Comparison of ENCODE assay signal across 8 cellular contexts in the genomic region with DNA sequence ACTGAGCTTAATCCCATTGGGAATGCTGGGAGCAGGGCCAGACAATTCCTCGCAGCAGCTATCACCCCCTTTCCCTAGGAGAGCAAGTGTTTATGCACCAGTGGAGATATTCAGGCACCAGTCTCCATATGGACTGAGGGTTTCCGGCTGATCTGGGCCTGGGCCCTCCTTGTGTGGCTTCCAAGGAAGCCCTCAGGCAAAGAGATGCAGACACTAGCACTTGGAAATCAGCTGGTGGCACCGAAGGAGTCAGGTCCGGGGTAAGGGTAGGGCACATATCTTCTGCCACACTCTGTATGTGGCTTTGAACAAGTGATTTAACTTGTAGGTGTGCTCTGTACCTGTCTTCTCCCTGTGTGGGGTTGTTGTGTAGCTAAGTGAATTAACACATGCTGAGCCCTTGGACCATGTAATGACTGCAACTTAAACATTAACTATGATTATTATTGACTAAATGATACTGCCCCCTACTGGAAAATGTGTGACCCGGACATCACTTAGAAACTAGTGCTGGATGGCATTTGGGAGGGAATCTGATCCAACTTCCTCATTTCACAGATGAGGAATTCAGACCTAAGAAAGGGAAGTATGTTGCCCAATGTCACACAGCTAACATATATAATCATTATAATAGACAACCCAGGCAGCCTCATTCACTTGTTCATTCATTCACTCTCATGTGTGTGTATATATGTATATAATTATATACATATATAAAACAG. TPM values are rescaled to one million over a fixed set of nuclear protein-coding genes. Genes with fewer than 3 reads are reported as not detected.
DNase-seq lines count a peak whose midpoint lies in the region; ATAC-seq and TF ChIP-seq lines count a peak whose summit lies in the region.

No MANE protein-coding gene starts in this region.

- intact Hi-C loops in PC-9 (cut with micrococcal nuclease; ENCODE audit: unreplicated experiment) = no loop called here

- H3K36me3 ChIP-seq in PC-9 (ENCODE audit: low read depth) = no peaks in the 10 kb centered on the region
- no peaks in the 10 kb centered on the region for H3K36me3 ChIP-seq in endodermal cell (ENCODE audit: control insufficient read depth, insufficient read depth, low read length)
- no peaks in the 10 kb centered on the region for H3K36me3 ChIP-seq in muscle layer of colon (ENCODE audit: insufficient read depth, low read length)

- H4K20me1 ChIP-seq in PC-9 (ENCODE audit: insufficient read depth) = no peaks in the 10 kb centered on the region

- no TSS peak for BruUV-seq in PC-9 (replicated peaks; lab: Mats Ljungman, UMichigan)

- H3K27me3 ChIP-seq in PC-9 (ENCODE audit: insufficient read depth, low read depth) (no peaks in the 10 kb centered on the region), endodermal cell (ENCODE audit: control insufficient read depth, insufficient read depth, low read length, poor library complexity, severe bottlenecking) (no peaks in the 10 kb centered on the region), muscle layer of colon (ENCODE audit: control insufficient read depth in 1 of 2, insufficient read depth in 2 of 2, low read length in 2 of 2) (no peaks in the 10 kb centered on the region)

- H3K27ac ChIP-seq in PC-9 = no peak overlapping the region
- no peak overlapping the region for H3K27ac ChIP-seq in endodermal cell (ENCODE audit: low read depth, low read length)
- peak overlapping the region; percentile 74 for H3K27ac ChIP-seq in muscle layer of colon (ENCODE audit: low read depth, low read length)

- no peaks in the 10 kb centered on the region for H3K36me3 Mint-ChIP-seq in endodermal cell (ENCODE audit: low read depth)

- WGBS in endodermal cell (ENCODE audit: insufficient coverage in 1 of 2, insufficient read length in 1 of 2), 2 experiments = 68 to 74% methylated on average over 4 to 5 of the region's 5 CpGs

- H3K9me2 ChIP-seq in PC-9 (ENCODE audit: insufficient read depth) = no peaks in the 10 kb centered on the region; the same call in 1 of the 2 replicates

- no peaks in the 10 kb centered on the region for H3K9me3 Mint-ChIP-seq in endodermal cell

- H3K4me3 Mint-ChIP-seq in endodermal cell = no peak overlapping the region

- H3K27me3 Mint-ChIP-seq in endodermal cell (ENCODE audit: insufficient read depth) = no peaks in the 10 kb centered on the region

- CTCF ChIA-PET in PC-9 (lab: Charles Lee) = interaction anchor here (0.6 to 1.2 kb wide), 4 partner anchors 13 to 127 kb away, joined by 3 to 6 read pairs (median 4); no protein-coding TSS in a partner anchor

- TF ChIP-seq CTCF in PC-9 (conservative IDR thresholded peaks at IDR 0.05) (peak; percentile 81), endodermal cell (conservative IDR thresholded peaks at IDR 0.05) (peak; percentile 88)

- H3K4me1 Mint-ChIP-seq in endodermal cell = peaks cover 39% of the 10 kb centered on the region

- H3K9me3 ChIP-seq in PC-9 (ENCODE audit: insufficient read depth, low read depth) = no peaks in the 10 kb centered on the region
- H3K9me3 ChIP-seq in endodermal cell (ENCODE audit: control insufficient read depth, low read length) = no peaks in the 10 kb centered on the region
- H3K9me3 ChIP-seq in muscle layer of colon (ENCODE audit: low read length) = no peaks in the 10 kb centered on the region

- H3K27ac Mint-ChIP-seq in endodermal cell = peak overlapping the region; percentile 87

- POLR2A ChIA-PET in PC-9 (lab: Charles Lee; ENCODE audit: unreplicated experiment) = interaction anchor here (0.6 kb wide), 1 partner anchor 16 kb away, joined by 3 read pairs; no protein-coding TSS in a partner anchor

- no peak overlapping the region for H3K9ac ChIP-seq in endodermal cell (ENCODE audit: extremely low read depth, low read length, poor library complexity, severe bottlenecking)
- peak overlapping the region; percentile 11 for H3K9ac ChIP-seq in muscle layer of colon (ENCODE audit: low read length)

- no peak overlapping the region for H3K4me3 ChIP-seq in PC-9
- H3K4me3 ChIP-seq in endodermal cell (ENCODE audit: low read length) = no peak overlapping the region
- H3K4me3 ChIP-seq in muscle layer of colon (ENCODE audit: low read depth in 1 of 2, low read length in 2 of 2) = no peak overlapping the region

- no peak overlapping the region for H3K4me2 ChIP-seq in PC-9

- H3K79me2 ChIP-seq in PC-9 (ENCODE audit: low read depth) = no peaks in the 10 kb centered on the region

- DNase-seq in DMS 273 (lab: John Stamatoyannopoulos, UW; ENCODE audit: unreplicated experiment) = peak; percentile 75
- peak; percentile 23 for DNase-seq in HS-5 (ENCODE audit: low read depth)
- peak in 1 of 2 experiments; percentile 71 for DNase-seq in PC-9
- DNase-seq in endodermal cell = peak; percentile 67
- DNase-seq in mucosa of gallbladder (ENCODE audit: low spot score) = no peak

- H3K4me1 ChIP-seq in PC-9 (replicated peaks; ENCODE audit: insufficient read depth) = peaks cover 11% of the 10 kb centered on the region
- peaks cover 9% of the 10 kb centered on the region for H3K4me1 ChIP-seq in endodermal cell (ENCODE audit: control insufficient read depth, insufficient read depth, low read length)
- peaks cover 30% of the 10 kb centered on the region for H3K4me1 ChIP-seq in muscle layer of colon (ENCODE audit: insufficient read depth, low read length)

- peaks cover 10% of the 10 kb centered on the region; the same call in 1 of the 2 replicates for H3F3A ChIP-seq in PC-9 (ENCODE audit: insufficient read depth, low read depth)

- H2AFZ ChIP-seq in PC-9 = no peak overlapping the region

- ATAC-seq in GM19463 (IDR thresholded peaks at IDR 0.05; ENCODE audit: unreplicated experiment) = no peak
- ATAC-seq in GM18520 (IDR thresholded peaks at IDR 0.05; ENCODE audit: unreplicated experiment) = no peak

RNA-seq across cellular contexts. Expression of gene WFDC2, which starts 19.3 kb away (rescaled TPM):
- total RNA-seq in PC-9 (2021) (159 and 185 TPM in 2 replicates), endodermal cell (100 to 1,000 TPM; 304 to 580 TPM), mucosa of gallbladder (144 TPM)
- 59.9 TPM for polyA plus RNA-seq in endodermal cell (2013, experiment 1 of 2)
- polyA plus RNA-seq in endodermal cell (2013, experiment 2 of 2) = 51.6 TPM

RNA-seq across cellular contexts. Expression of gene PIGT, which starts 34.3 kb away (rescaled TPM):
- 101 and 121 TPM in 2 replicates for total RNA-seq in PC-9 (2021)
- 10 to 100 TPM; 83.3 to 90.1 TPM for total RNA-seq in endodermal cell
- polyA plus RNA-seq in endodermal cell (2013, experiment 1 of 2) = 77.8 TPM
- 69.9 TPM for polyA plus RNA-seq in endodermal cell (2013, experiment 2 of 2)
- total RNA-seq in mucosa of gallbladder = 98.3 TPM

RNA-seq across cellular contexts. Expression of gene DBNDD2, which starts 42.2 kb away (rescaled TPM):
- total RNA-seq in PC-9 (2021) (69.0 and 77.1 TPM in 2 replicates), endodermal cell (10 to 100 TPM; 63.2 to 69.1 TPM), mucosa of gallbladder (48.0 TPM)
- 39.0 TPM for polyA plus RNA-seq in endodermal cell (2013, experiment 1 of 2)
- polyA plus RNA-seq in endodermal cell (2013, experiment 2 of 2) = 41.4 TPM
